ENCODE assay signal across 8 cellular contexts in genomic region chr6:28266962-28267694, GRCh38. TPM values are rescaled to one million over a fixed set of nuclear protein-coding genes. Genes with fewer than 3 reads are reported as not detected.
A peak's percentile ranks its signal among the peaks of the same experiment; 100 is the strongest.
DNase-seq lines count a peak whose midpoint lies in the region; ATAC-seq, FAIRE-seq and TF ChIP-seq lines count a peak whose summit lies in the region.

Gene ZSCAN26 (plus strand): TSS chr6:28267143. CDS start chr6:28271920, 4,777 bp downstream.

- H3K27ac Mint-ChIP-seq in activated naive CD8-positive, alpha-beta T cell treated with anti-CD3 and anti-CD28 coated beads, Interleukin-2, amount 50 U/mL, for 24 hours: no peak within 1 kb of the TSS

- peak; percentile 94 for ATAC-seq in HG02642 (IDR thresholded peaks at IDR 0.05; ENCODE audit: poor library complexity, unreplicated experiment)
- peak; percentile 91 for ATAC-seq in activated naive CD8-positive, alpha-beta T cell treated with anti-CD3 and anti-CD28 coated beads, Interleukin-2, amount 50 U/mL, for 24 hours
- ATAC-seq in Right ventricle myocardium superior (ENCODE audit: poor library complexity): peak; percentile 99
- peak; percentile 98 to 99 (median 99) for ATAC-seq in pancreas

- intact Hi-C loops in Right ventricle myocardium superior (cut with DNase I) (no loop called here), pancreas (cut with DNase I) (no loop called here), thyroid gland (cut with DNase I) (loop anchor here (10.0 kb wide), 1 partner anchor 88 kb away; no protein-coding TSS in a partner anchor)

- DNase-seq in GM12865 (ENCODE audit: low read depth): peak; percentile 94
- peak; percentile 81 for DNase-seq in NCI-H1105 (lab: John Stamatoyannopoulos, UW)
- DNase-seq in SKM-1 treated with dmso at 0.1 percent for 144 hours (lab: John Stamatoyannopoulos, UW; ENCODE audit: unreplicated experiment): peak; percentile 73
- DNase-seq in activated naive CD8-positive, alpha-beta T cell treated with anti-CD3 and anti-CD28 coated beads, Interleukin-2, amount 50 U/mL, for 24 hours: peak; percentile 79
- DNase-seq in Right ventricle myocardium superior: peak; percentile 91
- DNase-seq in pancreas: peak; percentile 76 to 90 (median 84)
- peak; percentile 76 to 81 for DNase-seq in thyroid gland

- peak in 1 of 2 donors; percentile 57 for TF ChIP-seq POLR2A in thyroid gland (IDR thresholded peaks at IDR 0.05)

- WGBS in pancreas, 2 donors: 0 to 1% methylated on average over 32 of the region's 32 CpGs
- 1% methylated on average over 24 to 32 of the region's 32 CpGs for WGBS in thyroid gland, 2 donors

- H3K4me1 Mint-ChIP-seq in activated naive CD8-positive, alpha-beta T cell treated with anti-CD3 and anti-CD28 coated beads, Interleukin-2, amount 50 U/mL, for 24 hours: peaks cover 16% of the 10 kb centered on the region

- H3K4me1 ChIP-seq in pancreas (peaks cover 9 to 11% (median 9%) of the 10 kb centered on the region in 3 donors), thyroid gland (peaks cover 8 to 11% of the 10 kb centered on the region in 2 donors)

- H3K27me3 ChIP-seq in pancreas: no peaks in the 10 kb centered on the region
- no peaks in the 10 kb centered on the region for H3K27me3 ChIP-seq in thyroid gland

- FAIRE-seq in pancreas (lab: Jason Lieb, UNC): no peak

- no peaks in the 10 kb centered on the region for H3K9me3 Mint-ChIP-seq in activated naive CD8-positive, alpha-beta T cell treated with anti-CD3 and anti-CD28 coated beads, Interleukin-2, amount 50 U/mL, for 24 hours

- H3K4me3 Mint-ChIP-seq in activated naive CD8-positive, alpha-beta T cell treated with anti-CD3 and anti-CD28 coated beads, Interleukin-2, amount 50 U/mL, for 24 hours: no peak within 1 kb of the TSS

- no peaks in the 10 kb centered on the region for H3K27me3 Mint-ChIP-seq in activated naive CD8-positive, alpha-beta T cell treated with anti-CD3 and anti-CD28 coated beads, Interleukin-2, amount 50 U/mL, for 24 hours

- H3K4me3 ChIP-seq in GM12865 (ENCODE audit: low read depth, low read length) (peak within 1 kb of the TSS; percentile 93), pancreas (peak within 1 kb of the TSS; percentile 55 to 82 (median 72)), thyroid gland (replicated peaks in 1 of 3) (peak within 1 kb of the TSS; percentile 45 to 98 (median 64))

- H3K9me3 ChIP-seq in pancreas (no peaks in the 10 kb centered on the region), thyroid gland (no peaks in the 10 kb centered on the region)

- peak within 1 kb of the TSS; percentile 63 to 84 (median 76) for H3K27ac ChIP-seq in pancreas
- peak within 1 kb of the TSS; percentile 76 to 86 (median 76) for H3K27ac ChIP-seq in thyroid gland

- no peaks in the 10 kb centered on the region for H3K36me3 Mint-ChIP-seq in activated naive CD8-positive, alpha-beta T cell treated with anti-CD3 and anti-CD28 coated beads, Interleukin-2, amount 50 U/mL, for 24 hours (ENCODE audit: low read depth)

- peaks cover 0 to 1% (median 0%) of the 10 kb centered on the region in 3 donors for H3K36me3 ChIP-seq in pancreas
- peaks cover 3 to 4% of the 10 kb centered on the region in 2 donors for H3K36me3 ChIP-seq in thyroid gland

- TF ChIP-seq CTCF in GM12865 (IDR thresholded peaks at IDR 0.05; ENCODE audit: insufficient read depth, low read depth, low read length, missing control alignments) (no peak), pancreas (IDR thresholded peaks at IDR 0.05) (no peak), thyroid gland (IDR thresholded peaks at IDR 0.05) (peak in 1 of 6 experiments; percentile 1)

RNA-seq across cellular contexts. Expression of gene ZSCAN26, which starts in this region (rescaled TPM):
- total RNA-seq in Right ventricle myocardium superior (14.0 TPM), pancreas (1 to 10 TPM; 3.6 to 7.6 (median 5.9) TPM), thyroid gland (10 to 100 TPM; 20.9 to 41.2 (median 36.2) TPM)
- 10 to 100 TPM in 1 of 2 donors, 1 to 10 TPM in 1; 6.8 to 11.7 TPM for polyA plus RNA-seq in pancreas

Comparison
In these comparisons a context has a peak if more than half of its experiments do, and no peak if none do; other contexts are left out.
1. Peak in every context shown above with its lines: DNase-seq, ATAC-seq, H3K4me3 ChIP-seq and H3K27ac ChIP-seq.